10 cellular contexts compared by ENCODE assay signal in genomic region chr1:39106949-39107740, GRCh38.
DNase-seq lines count a peak whose midpoint lies in the region; ATAC-seq and TF ChIP-seq lines count a peak whose summit lies in the region.
"Had no signal": no experiment of that assay in that cellular context is flagged by ENCODE, and none has a peak within 500 bp of the region (broad histone marks: within the 10 kb centered on the region; RNA-seq: fewer than 3 reads in every experiment).

No MANE protein-coding gene starts in this region.

- BruUV-seq in HCT116 (replicated peaks; lab: Mats Ljungman, UMichigan), result TSS peak; percentile 44

- peak overlapping the region; percentile 80; the same call in 1 of the 2 replicates for H3K9ac ChIP-seq in HCT116 (ENCODE audit: low read length)
- H3K9ac ChIP-seq in iPS-20b (ENCODE audit: low read depth, low read length), result peak overlapping the region; percentile 91; the same call in 1 of the 2 replicates

- H3K4me1 Mint-ChIP-seq in activated CD4-positive, alpha-beta T cell treated with anti-CD3 and anti-CD28 coated beads, Interleukin-2, amount 10 ng/mL, durations not matched to agents 7 days and 5 days, result peaks cover 30% of the 10 kb centered on the region

- H3K4me2 ChIP-seq in HCT116 (ENCODE audit: low read length), result peak overlapping the region; percentile 87

- CTCF ChIA-PET in HCT116 (lab: Charles Lee), result interaction anchor here (0.7 to 1.8 kb wide), 5 partner anchors 9 to 470 kb away, joined by 3 to 9 read pairs (median 5); partner anchors contain the start of gene PABPC4
- CTCF ChIA-PET in activated CD4-positive, alpha-beta T cell treated with anti-CD3 and anti-CD28 coated beads, Interleukin-2, amount 10 ng/mL, durations not matched to agents 7 days and 5 days (lab: Charles Lee), result interaction anchor here (0.6 to 1.7 kb wide), 5 partner anchors 10 to 304 kb away, joined by 3 to 6 read pairs (median 3); no protein-coding TSS in a partner anchor

- H2AFZ ChIP-seq in HCT116 (ENCODE audit: low read depth, low read length, poor library complexity, severe bottlenecking), result no peak overlapping the region

- TF ChIP-seq POLR2A in HCT116 (IDR thresholded peaks at IDR 0.05; ENCODE audit: borderline replicate concordance, extremely low read depth, insufficient read depth, insufficient read length) (no peak), stomach (IDR thresholded peaks at IDR 0.05) (no peak)

- H3K27ac Mint-ChIP-seq in activated CD4-positive, alpha-beta T cell treated with anti-CD3 and anti-CD28 coated beads, Interleukin-2, amount 10 ng/mL, durations not matched to agents 7 days and 5 days, result no peak overlapping the region

- 33 to 39% (median 37%) methylated on average over 11 of the region's 11 CpGs for WGBS in stomach, 5 donors

- H3K27ac ChIP-seq in HCT116 (ENCODE audit: low read depth, low read length), result no peak overlapping the region
- H3K27ac ChIP-seq in iPS-20b (ENCODE audit: low read length), result peak overlapping the region; percentile 43
- peak overlapping the region; percentile 92 to 97 (median 94) for H3K27ac ChIP-seq in stomach

- no peak for ATAC-seq in HCT116
- ATAC-seq in HG03469 (IDR thresholded peaks at IDR 0.05; ENCODE audit: unreplicated experiment), result no peak

- POLR2A ChIA-PET in HCT116 (lab: Charles Lee), result interaction anchor here (1.0 kb wide), 1 partner anchor 85 kb away, joined by 3 read pairs; no protein-coding TSS in a partner anchor
- POLR2A ChIA-PET in activated CD4-positive, alpha-beta T cell treated with anti-CD3 and anti-CD28 coated beads, Interleukin-2, amount 10 ng/mL, durations not matched to agents 7 days and 5 days (lab: Charles Lee), result no interaction called here

- H3K36me3 ChIP-seq in HCT116 (ENCODE audit: control insufficient read depth in 1 of 2, insufficient read depth in 2 of 2, low read length in 2 of 2) (no peaks in the 10 kb centered on the region), iPS-20b (ENCODE audit: insufficient read depth, low read depth, low read length) (no peaks in the 10 kb centered on the region), stomach (no peaks in the 10 kb centered on the region)

- DNase-seq in HCT116 (ENCODE audit: low read depth, low spot score), result no peak
- no peak for DNase-seq in astrocyte of the cerebellum (ENCODE audit: low read depth)
- DNase-seq in stomach, result no peak
- DNase-seq in activated CD4-positive, alpha-beta T cell treated with anti-CD3 and anti-CD28 coated beads, Interleukin-2, amount 10 ng/mL, durations not matched to agents 7 days and 5 days, result no peak
- no peak for DNase-seq in MV-4-11 (lab: John Stamatoyannopoulos, UW)
- DNase-seq in activated CD4-positive, CD25-positive, alpha-beta regulatory T cell (lab: John Stamatoyannopoulos, UW), result no peak
- DNase-seq: activated naive CD4-positive, alpha-beta T cell had no signal

- TF ChIP-seq RAD21 in HCT116 (IDR thresholded peaks at IDR 0.05; ENCODE audit: low read depth), result no peak

- TF ChIP-seq CTCF in HCT116 (IDR thresholded peaks at IDR 0.05 in 2 of 3, conservative IDR thresholded peaks at IDR 0.05 in 1 of 3; ENCODE audit: borderline replicate concordance in 1 of 3, insufficient read depth in 1 of 3, low read depth in 2 of 3, low read length in 2 of 3), result no peak
- TF ChIP-seq CTCF in astrocyte of the cerebellum (IDR thresholded peaks at IDR 0.05; ENCODE audit: low read depth, low read length, missing control alignments), result no peak
- TF ChIP-seq CTCF in stomach (IDR thresholded peaks at IDR 0.05), result no peak

- no peak for TF ChIP-seq EP300 in stomach (IDR thresholded peaks at IDR 0.05)

- H3K4me3 Mint-ChIP-seq in activated CD4-positive, alpha-beta T cell treated with anti-CD3 and anti-CD28 coated beads, Interleukin-2, amount 10 ng/mL, durations not matched to agents 7 days and 5 days, result no peak overlapping the region
- H3K4me3 Mint-ChIP-seq: neural crest cell had no signal

- RAD21 ChIA-PET in HCT116 (lab: Charles Lee; ENCODE audit: low non-redundant PET in 1 of 2, low total read pairs in 2 of 2, uncharacterized antibody in 2 of 2, unreplicated experiment in 2 of 2), result interaction anchor here (1.0 to 1.4 kb wide), 2 partner anchors 84 to 151 kb away, joined by 3 read pairs; no protein-coding TSS in a partner anchor

- H3K27me3 ChIP-seq in HCT116 (ENCODE audit: insufficient read depth, low read length) (no peaks in the 10 kb centered on the region), iPS-20b (ENCODE audit: insufficient read depth, low read length) (peaks cover 4% of the 10 kb centered on the region; the same call in 1 of the 2 replicates), stomach (no peaks in the 10 kb centered on the region)

- H3K9me2 ChIP-seq in HCT116 (ENCODE audit: insufficient read depth), result no peaks in the 10 kb centered on the region

- 0 out of 2 replicates have a peak, but pooled peaks cover 6% of the 10 kb centered on the region for H4K20me1 ChIP-seq in HCT116 (ENCODE audit: insufficient read depth)

- H3K36me3 Mint-ChIP-seq in activated CD4-positive, alpha-beta T cell treated with anti-CD3 and anti-CD28 coated beads, Interleukin-2, amount 10 ng/mL, durations not matched to agents 7 days and 5 days (ENCODE audit: low read depth), result no peaks in the 10 kb centered on the region

- peaks cover 13% of the 10 kb centered on the region for H3K27me3 Mint-ChIP-seq in activated CD4-positive, alpha-beta T cell treated with anti-CD3 and anti-CD28 coated beads, Interleukin-2, amount 10 ng/mL, durations not matched to agents 7 days and 5 days

- H3K9me3 Mint-ChIP-seq in activated CD4-positive, alpha-beta T cell treated with anti-CD3 and anti-CD28 coated beads, Interleukin-2, amount 10 ng/mL, durations not matched to agents 7 days and 5 days, result no peaks in the 10 kb centered on the region
- H3K9me3 Mint-ChIP-seq: neural crest cell had no signal

- H3K4me1 ChIP-seq in HCT116 (ENCODE audit: control insufficient read depth in 1 of 2, insufficient read depth in 2 of 2, low read length in 2 of 2) (peaks cover 40 to 60% of the 10 kb centered on the region in 2 experiments), iPS-20b (ENCODE audit: insufficient read depth, low read length) (peaks cover 45% of the 10 kb centered on the region), stomach (peaks cover 56 to 85% (median 71%) of the 10 kb centered on the region in 4 donors)

- intact Hi-C loops in HCT116 (cut with micrococcal nuclease) (no loop called here), stomach (cut with DNase I; ENCODE audit: low total_unique reads) (loop anchor here (10.0 kb wide), 1 partner anchor 88 kb away; no protein-coding TSS in a partner anchor)

- H3K9me3 ChIP-seq in HCT116 (ENCODE audit: control insufficient read depth in 1 of 2, insufficient read depth in 1 of 2, low read depth in 1 of 2, low read length in 2 of 2) (no peaks in the 10 kb centered on the region), iPS-20b (ENCODE audit: insufficient read depth, low read depth, low read length) (no peaks in the 10 kb centered on the region), stomach (no peaks in the 10 kb centered on the region)

- no peak overlapping the region; a peak in 2 of 4 replicates for H3K4me3 ChIP-seq in HCT116 (replicated peaks in 1 of 2; ENCODE audit: low read depth in 1 of 2, low read length in 2 of 2)
- peak overlapping the region; percentile 79 for H3K4me3 ChIP-seq in astrocyte of the cerebellum (ENCODE audit: low read depth, low read length)
- peak overlapping the region; percentile 88 for H3K4me3 ChIP-seq in iPS-20b (ENCODE audit: low read length)
- H3K4me3 ChIP-seq in stomach, result peak overlapping the region; percentile 75 to 93 (median 82)

- in situ Hi-C loops in astrocyte of the cerebellum (cut with HindIII; ENCODE audit: low sequenced_read_pairs), result no loop called here

- H3K79me2 ChIP-seq in HCT116 (ENCODE audit: insufficient read depth, low read length), result peaks cover 46% of the 10 kb centered on the region

TF ChIP-seq in HCT116, 20 proteins besides CTCF, POLR2A, EP300 and RAD21:
- TF ChIP-seq MAX (IDR thresholded peaks at IDR 0.05) (no peak), ZFX (IDR thresholded peaks at IDR 0.05) (no peak), EZH2phosphoT487 (IDR thresholded peaks at IDR 0.05; ENCODE audit: borderline replicate concordance) (no peak), CEBPB (IDR thresholded peaks at IDR 0.05; ENCODE audit: low read depth) (no peak), CBX3 (IDR thresholded peaks at IDR 0.05; ENCODE audit: low read depth) (no peak), EGR1 (IDR thresholded peaks at IDR 0.05; ENCODE audit: low read depth) (no peak), ZNF274 (IDR thresholded peaks at IDR 0.05; ENCODE audit: low read depth, low read length) (no peak), ATF3 (IDR thresholded peaks at IDR 0.05) (no peak)

Comparison
In these comparisons a context has a peak if more than half of its experiments do, and no peak if none do; other contexts are left out.
1. H3K4me3 ChIP-seq: peak in astrocyte of the cerebellum (single experiment), iPS-20b (single experiment) and stomach (4 of 4); none in HCT116 (0 of 2).